In genomic region chr18:37717656-37718055, GRCh38 we compare ENCODE assay signal across 23 cellular contexts.
"Had no signal": no experiment of that assay in that cellular context is flagged by ENCODE, and none has a peak within 500 bp of the region (broad histone marks: within the 10 kb centered on the region; RNA-seq: fewer than 3 reads in every experiment).

No MANE protein-coding gene starts in this region.

- H3K9me3 Mint-ChIP-seq: dendritic cell treated with granulocyte-macrophage colony-stimulating factor and Interleukin-4, amounts not matched to agents 40 ng/mL and 50 ng/mL, for 4 days; endodermal cell; mesothelial cell of epicardium had no signal

- H3K36me3 Mint-ChIP-seq: mesothelial cell of epicardium had no signal

- H3K4me1 ChIP-seq: colonic mucosa, esophagus squamous epithelium, gastrocnemius medialis, left lung, lower lobe of right lung had no signal

- H3K4me1 Mint-ChIP-seq: mesothelial cell of epicardium had no signal

- H3K9me3 ChIP-seq: colonic mucosa, esophagus squamous epithelium, gastrocnemius medialis, heart right ventricle, left lung, lower lobe of right lung, mucosa of descending colon had no signal

- H3K27me3 ChIP-seq: colonic mucosa, esophagus squamous epithelium, gastrocnemius medialis, left lung had no signal

- DNase-seq: colonic mucosa; cortex of kidney; effector CD8-positive, alpha-beta T cell; effector memory CD8-positive, alpha-beta T cell; endodermal cell; erythroblast; esophagus squamous epithelium; foreskin fibroblast; foreskin melanocyte; gastrocnemius medialis; glutamatergic neuron; head of caudate nucleus; heart right ventricle; hippocampal formation; left cardiac atrium; left lung; left ventricle myocardium superior; lower lobe of right lung; mesenchymal stem cell; mucosa of descending colon had no signal

- H3K27me3 Mint-ChIP-seq: dendritic cell treated with granulocyte-macrophage colony-stimulating factor and Interleukin-4, amounts not matched to agents 40 ng/mL and 50 ng/mL, for 4 days; effector memory CD8-positive, alpha-beta T cell had no signal

- H3K36me3 ChIP-seq: colonic mucosa, esophagus squamous epithelium, gastrocnemius medialis, heart right ventricle, left lung, lower lobe of right lung had no signal

- H3K4me3 ChIP-seq: colonic mucosa, esophagus squamous epithelium, gastrocnemius medialis, heart right ventricle, left lung, lower lobe of right lung, mucosa of descending colon had no signal

- H3K27ac ChIP-seq: colonic mucosa, epithelial cell of prostate, esophagus squamous epithelium, gastrocnemius medialis, heart right ventricle, left lung, lower lobe of right lung had no signal

- H3K27ac Mint-ChIP-seq: dendritic cell treated with granulocyte-macrophage colony-stimulating factor and Interleukin-4, amounts not matched to agents 40 ng/mL and 50 ng/mL, for 4 days; effector memory CD8-positive, alpha-beta T cell; endodermal cell; mesothelial cell of epicardium had no signal

- H3K4me3 Mint-ChIP-seq: dendritic cell treated with granulocyte-macrophage colony-stimulating factor and Interleukin-4, amounts not matched to agents 40 ng/mL and 50 ng/mL, for 4 days; effector memory CD8-positive, alpha-beta T cell; endodermal cell; mesothelial cell of epicardium had no signal
